ENCODE assay signal across 8 cellular contexts in genomic region chr2:218282173-218282991, GRCh38. TPM values are rescaled to one million over a fixed set of nuclear protein-coding genes. Genes with fewer than 3 reads are reported as not detected.
DNase-seq lines count a peak whose midpoint lies in the region; ATAC-seq, FAIRE-seq and TF ChIP-seq lines count a peak whose summit lies in the region.

No MANE protein-coding gene starts in this region.

- H3K4me3 ChIP-seq in AG10803 (ENCODE audit: low read length) (no peak overlapping the region), endothelial cell of umbilical vein (replicated peaks in 1 of 3; ENCODE audit: insufficient read depth in 1 of 3, low read depth in 1 of 3, low read length in 3 of 3) (no peak overlapping the region)

- H3K4me1 ChIP-seq in endothelial cell of umbilical vein (ENCODE audit: control insufficient read depth, extremely low read depth, insufficient read depth, low read length), result peaks cover 44% of the 10 kb centered on the region

- intact Hi-C loops in endothelial cell of umbilical vein (cut with micrococcal nuclease), result no loop called here
- intact Hi-C loops in sciatic nerve (cut with DNase I), result no loop called here

- H3K9me3 ChIP-seq in endothelial cell of umbilical vein (replicated peaks; ENCODE audit: control insufficient read depth, insufficient read depth, low read length), result no peaks in the 10 kb centered on the region

- peak overlapping the region; percentile 29 for H3K9ac ChIP-seq in endothelial cell of umbilical vein (replicated peaks; ENCODE audit: extremely low read depth, insufficient read depth, low read length)

- H3K27me3 ChIP-seq in endothelial cell of umbilical vein (ENCODE audit: control insufficient read depth in 2 of 2, insufficient read depth in 2 of 2, low read length in 2 of 2), result no peaks in the 10 kb centered on the region

- TF ChIP-seq CTCF in AG10803 (conservative IDR thresholded peaks at IDR 0.05; ENCODE audit: low read length) (no peak), endothelial cell of umbilical vein (IDR thresholded peaks at IDR 0.05; ENCODE audit: extremely low read depth in 1 of 2, insufficient read depth in 1 of 2, low read depth in 1 of 2, low read length in 2 of 2) (no peak)

- H3K79me2 ChIP-seq in endothelial cell of umbilical vein (ENCODE audit: control insufficient read depth, insufficient read depth, low read length), result peaks cover 50% of the 10 kb centered on the region

- POLR2A ChIA-PET in endothelial cell of umbilical vein (lab: Charles Lee), result interaction anchor here (0.8 to 1.5 kb wide), 4 partner anchors 9 to 12 kb away, joined by 4 to 9 read pairs (median 4); partner anchors contain the start of genes AAMP and PNKD
- POLR2A ChIA-PET in T-cell (lab: Charles Lee), result no interaction called here

- H3K4me1 Mint-ChIP-seq in natural killer cell treated with Interleukin-12 subunit alpha and Interleukin-12 subunit beta and Interleukin-15 and Interleukin-18, amount 100 ng/mL, for 72 hours (ENCODE audit: low read depth in 2 of 2), result peaks cover 33 to 45% of the 10 kb centered on the region in 2 donors
- peaks cover 52 to 67% (median 54%) of the 10 kb centered on the region in 3 donors for H3K4me1 Mint-ChIP-seq in T-cell

- peak overlapping the region; percentile 98 to 99 for H3K27ac Mint-ChIP-seq in natural killer cell treated with Interleukin-12 subunit alpha and Interleukin-12 subunit beta and Interleukin-15 and Interleukin-18, amount 100 ng/mL, for 72 hours
- peak overlapping the region in 1 of 2 donors; percentile 68 for H3K27ac Mint-ChIP-seq in T-cell

- DNase-seq in AG10803 (ENCODE audit: low read depth) (peak; percentile 62), NCI-H446 (lab: John Stamatoyannopoulos, UW) (peak; percentile 37 to 74), endothelial cell of umbilical vein (ENCODE audit: low read depth, low spot score) (peak; percentile 64), T-cell (no peak), sciatic nerve (ENCODE audit: low spot score) (no peak)
- DNase-seq in natural killer cell treated with Interleukin-12 subunit alpha and Interleukin-12 subunit beta and Interleukin-15 and Interleukin-18, amount 100 ng/mL, for 72 hours (ENCODE audit: low spot score), result no peak
- no peak for DNase-seq in effector CD8-positive, alpha-beta T cell (lab: John Stamatoyannopoulos, UW)

- H3K4me2 ChIP-seq in endothelial cell of umbilical vein (ENCODE audit: insufficient read depth, low read length), result peak overlapping the region; percentile 12

- peak; percentile 4 for FAIRE-seq in endothelial cell of umbilical vein (lab: Jason Lieb, UNC)

- no peak overlapping the region for H3K4me3 Mint-ChIP-seq in natural killer cell treated with Interleukin-12 subunit alpha and Interleukin-12 subunit beta and Interleukin-15 and Interleukin-18, amount 100 ng/mL, for 72 hours
- H3K4me3 Mint-ChIP-seq in T-cell, result peak overlapping the region in 1 of 3 donors; percentile 13

- CTCF ChIA-PET in endothelial cell of umbilical vein (lab: Charles Lee), result interaction anchor here (1.2 to 1.5 kb wide), 2 partner anchors 9 to 114 kb away, joined by 5 to 7 read pairs; no protein-coding TSS in a partner anchor
- CTCF ChIA-PET in T-cell (lab: Charles Lee), result interaction anchor here (1.1 to 6.7 kb wide), 3 partner anchors 9 to 10 kb away, joined by 3 to 54 read pairs (median 6); partner anchors contain the start of genes AAMP (in 1 of the 2) and PNKD (in 1 of the 2)

- H3K36me3 ChIP-seq in endothelial cell of umbilical vein (ENCODE audit: control insufficient read depth in 2 of 2, extremely low read depth in 1 of 2, insufficient read depth in 2 of 2, low read length in 2 of 2), result peaks cover 12 to 40% of the 10 kb centered on the region in 2 experiments

- TF ChIP-seq POLR2A in endothelial cell of umbilical vein (IDR thresholded peaks at IDR 0.05; ENCODE audit: low read depth, low read length), result no peak

- no TSS peak for BruUV-seq in endothelial cell of umbilical vein (replicated peaks; lab: Mats Ljungman, UMichigan)

- no peaks in the 10 kb centered on the region for H4K20me1 ChIP-seq in endothelial cell of umbilical vein (replicated peaks; ENCODE audit: control insufficient read depth, extremely low read depth, insufficient read depth, low read length)

- dilution Hi-C loops in endothelial cell of umbilical vein (cut with MboI; ENCODE audit: extremely low pct_ligation_motif_present, low sequenced_read_pairs), result no loop called here

- no peaks in the 10 kb centered on the region for H3K9me3 Mint-ChIP-seq in natural killer cell treated with Interleukin-12 subunit alpha and Interleukin-12 subunit beta and Interleukin-15 and Interleukin-18, amount 100 ng/mL, for 72 hours
- no peaks in the 10 kb centered on the region for H3K9me3 Mint-ChIP-seq in T-cell

- H3K27ac ChIP-seq in endothelial cell of umbilical vein (ENCODE audit: insufficient read depth, low read depth, low read length), result peak overlapping the region; percentile 50

- H3K9me1 ChIP-seq in endothelial cell of umbilical vein (replicated peaks; ENCODE audit: control insufficient read depth, extremely low read depth, insufficient read depth, low read length), result no peaks in the 10 kb centered on the region

- H3K27me3 Mint-ChIP-seq in natural killer cell treated with Interleukin-12 subunit alpha and Interleukin-12 subunit beta and Interleukin-15 and Interleukin-18, amount 100 ng/mL, for 72 hours, result no peaks in the 10 kb centered on the region
- H3K27me3 Mint-ChIP-seq in T-cell, result no peaks in the 10 kb centered on the region

- H3K36me3 Mint-ChIP-seq in natural killer cell treated with Interleukin-12 subunit alpha and Interleukin-12 subunit beta and Interleukin-15 and Interleukin-18, amount 100 ng/mL, for 72 hours, result peaks cover 2% of the 10 kb centered on the region
- peaks cover 23% of the 10 kb centered on the region for H3K36me3 Mint-ChIP-seq in T-cell

- ATAC-seq in natural killer cell treated with Interleukin-12 subunit alpha and Interleukin-12 subunit beta and Interleukin-15 and Interleukin-18, amount 100 ng/mL, for 72 hours, result no peak
- ATAC-seq in T-cell (replicated peaks in 1 of 4) (no peak), sciatic nerve (no peak), HG02678 (IDR thresholded peaks at IDR 0.05; ENCODE audit: unreplicated experiment) (no peak)

- no peak overlapping the region for H2AFZ ChIP-seq in endothelial cell of umbilical vein (ENCODE audit: low read depth, low read length)

RNA-seq across cellular contexts. Expression of gene TMBIM1, which starts 9.9 kb away (rescaled TPM):
- total RNA-seq in endothelial cell of umbilical vein (141 and 159 TPM in 2 replicates), T-cell (100 to 1,000 TPM in 3 of 5 donors, 10 to 100 TPM in 2; 78.8 to 166 (median 144) TPM), sciatic nerve (211 TPM)
- 229 and 243 TPM in 2 replicates for polyA plus RNA-seq in endothelial cell of umbilical vein
- 146 and 160 TPM in 2 replicates for polyA plus RNA-seq in endothelial cell of umbilical vein (2011; cell fraction: cytosol; rRNA removed)
- polyA plus RNA-seq in endothelial cell of umbilical vein (2011; cell fraction: nucleus; rRNA removed), result 128 and 161 TPM in 2 replicates
- 198 and 248 TPM in 2 replicates for polyA plus RNA-seq in endothelial cell of umbilical vein (2012)
- polyA minus RNA-seq in endothelial cell of umbilical vein, result 226 and 287 TPM in 2 replicates
- 8.9 TPM for polyA minus RNA-seq in endothelial cell of umbilical vein (2011; cell fraction: cytosol; rRNA and poly(A)+ RNA removed)
- 44.2 and 57.5 TPM in 2 replicates for polyA minus RNA-seq in endothelial cell of umbilical vein (2011; cell fraction: nucleus; rRNA and poly(A)+ RNA removed)
- 10 to 100 TPM; 42.8 to 79.0 TPM for total RNA-seq in natural killer cell treated with Interleukin-12 subunit alpha and Interleukin-12 subunit beta and Interleukin-15 and Interleukin-18, amount 100 ng/mL, for 72 hours

RNA-seq across cellular contexts. Expression of gene PNKD, which starts 12.1 kb away (rescaled TPM):
- 56.1 and 56.6 TPM in 2 replicates for total RNA-seq in endothelial cell of umbilical vein
- 88.3 and 98.9 TPM in 2 replicates for polyA plus RNA-seq in endothelial cell of umbilical vein
- 81.0 and 85.8 TPM in 2 replicates for polyA plus RNA-seq in endothelial cell of umbilical vein (2011; cell fraction: cytosol; rRNA removed)
- polyA plus RNA-seq in endothelial cell of umbilical vein (2011; cell fraction: nucleus; rRNA removed), result 38.6 and 41.8 TPM in 2 replicates
- polyA plus RNA-seq in endothelial cell of umbilical vein (2012), result 67.0 and 68.1 TPM in 2 replicates
- 27.1 and 28.2 TPM in 2 replicates for polyA minus RNA-seq in endothelial cell of umbilical vein
- polyA minus RNA-seq in endothelial cell of umbilical vein (2011; cell fraction: cytosol; rRNA and poly(A)+ RNA removed), result 10.1 TPM
- 7.1 and 10.4 TPM in 2 replicates for polyA minus RNA-seq in endothelial cell of umbilical vein (2011; cell fraction: nucleus; rRNA and poly(A)+ RNA removed)
- 10 to 100 TPM; 20.6 to 22.0 TPM for total RNA-seq in natural killer cell treated with Interleukin-12 subunit alpha and Interleukin-12 subunit beta and Interleukin-15 and Interleukin-18, amount 100 ng/mL, for 72 hours
- 10 to 100 TPM; 17.4 to 33.1 (median 30.6) TPM for total RNA-seq in T-cell
- 56.3 TPM for total RNA-seq in sciatic nerve

RNA-seq across cellular contexts. Expression of gene AAMP, which starts 12.4 kb away (rescaled TPM):
- total RNA-seq in endothelial cell of umbilical vein (59.7 and 69.3 TPM in 2 replicates), T-cell (10 to 100 TPM; 46.2 to 71.3 (median 67.4) TPM), sciatic nerve (59.9 TPM)
- polyA plus RNA-seq in endothelial cell of umbilical vein, result 84.4 and 99.0 TPM in 2 replicates
- 75.4 and 77.0 TPM in 2 replicates for polyA plus RNA-seq in endothelial cell of umbilical vein (2011; cell fraction: cytosol; rRNA removed)
- 106 and 107 TPM in 2 replicates for polyA plus RNA-seq in endothelial cell of umbilical vein (2011; cell fraction: nucleus; rRNA removed)
- 61.2 and 63.0 TPM in 2 replicates for polyA plus RNA-seq in endothelial cell of umbilical vein (2012)
- 44.1 and 48.6 TPM in 2 replicates for polyA minus RNA-seq in endothelial cell of umbilical vein
- 29.8 TPM for polyA minus RNA-seq in endothelial cell of umbilical vein (2011; cell fraction: cytosol; rRNA and poly(A)+ RNA removed)
- polyA minus RNA-seq in endothelial cell of umbilical vein (2011; cell fraction: nucleus; rRNA and poly(A)+ RNA removed), result 18.0 and 19.7 TPM in 2 replicates
- total RNA-seq in natural killer cell treated with Interleukin-12 subunit alpha and Interleukin-12 subunit beta and Interleukin-15 and Interleukin-18, amount 100 ng/mL, for 72 hours, result 100 to 1,000 TPM in 1 of 2 donors, 10 to 100 TPM in 1; 75.6 to 104 TPM

RNA-seq across cellular contexts. Expression of gene GPBAR1, which starts 21.6 kb away (rescaled TPM):
- total RNA-seq in endothelial cell of umbilical vein (0.60 and 0.75 TPM in 2 replicates), T-cell (1 to 10 TPM in 4 of 5 donors, under 1 TPM in 1; 0.89 to 2.7 (median 1.2) TPM), sciatic nerve (0.94 TPM)
- polyA plus RNA-seq in endothelial cell of umbilical vein, result 0.14 TPM in 2 replicates
- 0.03 and 0.20 TPM in 2 replicates for polyA plus RNA-seq in endothelial cell of umbilical vein (2011; cell fraction: cytosol; rRNA removed)
- 0.53 and 0.60 TPM in 2 replicates for polyA plus RNA-seq in endothelial cell of umbilical vein (2011; cell fraction: nucleus; rRNA removed)
- 0.15 and 0.25 TPM in 2 replicates for polyA plus RNA-seq in endothelial cell of umbilical vein (2012)
- 0.57 and 0.61 TPM in 2 replicates for polyA minus RNA-seq in endothelial cell of umbilical vein
- polyA minus RNA-seq in endothelial cell of umbilical vein (2011; cell fraction: cytosol; rRNA and poly(A)+ RNA removed), result not detected
- 0.72 and 1.3 TPM in 2 replicates for polyA minus RNA-seq in endothelial cell of umbilical vein (2011; cell fraction: nucleus; rRNA and poly(A)+ RNA removed)
- total RNA-seq in natural killer cell treated with Interleukin-12 subunit alpha and Interleukin-12 subunit beta and Interleukin-15 and Interleukin-18, amount 100 ng/mL, for 72 hours, result 1 to 10 TPM; 2.6 to 3.0 TPM

Comparison
In these comparisons a context has a peak if more than half of its experiments do, and no peak if none do; other contexts are left out.
1. DNase-seq: peak in AG10803 (single experiment), NCI-H446 (2 of 2) and endothelial cell of umbilical vein (single experiment); none in natural killer cell treated with Interleukin-12 subunit alpha and Interleukin-12 subunit beta and Interleukin-15 and Interleukin-18, amount 100 ng/mL, for 72 hours (single experiment), T-cell (0 of 34), sciatic nerve (single experiment) and effector CD8-positive, alpha-beta T cell (single experiment).